ENCODE assay signal across 23 cellular contexts in genomic region chr18:59114160-59114559, GRCh38.
"Had no signal": no experiment of that assay in that cellular context is flagged by ENCODE, and none has a peak within 500 bp of the region (broad histone marks: within the 10 kb centered on the region; RNA-seq: fewer than 3 reads in every experiment).

No MANE protein-coding gene starts in this region.

- H3K9me3 ChIP-seq: adrenal gland, esophagus muscularis mucosa, ovary, prostate gland, testis had no signal

- DNase-seq: activated CD4-positive, alpha-beta T cell treated with anti-CD3 and anti-CD28 coated beads, Interleukin-2, amount 50 U/mL, for 4 hours; activated CD8-positive, alpha-beta memory T cell treated with anti-CD3 and anti-CD28 coated beads, Interleukin-2, amount 50 U/mL, for 48 hours; activated naive CD4-positive, alpha-beta T cell; activated T-cell treated with anti-CD3 and anti-CD28 coated beads, Interleukin-2, amount 50 U/mL, for 4 hours; adrenal gland; head of caudate nucleus; hypothalamus; left cardiac atrium; midbrain; natural killer cell; ovary; spleen; stimulated activated CD4-positive, alpha-beta T cell treated with anti-CD3 and anti-CD28 coated beads, Interleukin-4, amount 100 ng/mL, for 1 hour; stimulated activated naive CD4-positive, alpha-beta T cell; T1000; testis had no signal

- ATAC-seq: activated T-cell treated with anti-CD3 and anti-CD28 coated beads, Interleukin-2, amount 50 U/mL, for 4 hours; left cardiac atrium; natural killer cell; WTC11 had no signal

- H3K36me3 ChIP-seq: adrenal gland, esophagus muscularis mucosa, ovary, prostate gland, spleen had no signal

- H3K4me1 ChIP-seq: adrenal gland, esophagus muscularis mucosa, prostate gland, spleen, testis had no signal

- FAIRE-seq: bronchial epithelial cell, frontal cortex, islet of Langerhans had no signal

- H3K27me3 ChIP-seq: adrenal gland, ovary, testis had no signal

- H3K4me3 ChIP-seq: adrenal gland, coronary artery, esophagus muscularis mucosa, ovary, prostate gland, spleen, testis had no signal

- H3K27ac ChIP-seq: adrenal gland, coronary artery, esophagus muscularis mucosa, ovary, prostate gland, spleen, testis had no signal
